Comparison of ENCODE assay signal across 1 cellular context in the genomic region with DNA sequence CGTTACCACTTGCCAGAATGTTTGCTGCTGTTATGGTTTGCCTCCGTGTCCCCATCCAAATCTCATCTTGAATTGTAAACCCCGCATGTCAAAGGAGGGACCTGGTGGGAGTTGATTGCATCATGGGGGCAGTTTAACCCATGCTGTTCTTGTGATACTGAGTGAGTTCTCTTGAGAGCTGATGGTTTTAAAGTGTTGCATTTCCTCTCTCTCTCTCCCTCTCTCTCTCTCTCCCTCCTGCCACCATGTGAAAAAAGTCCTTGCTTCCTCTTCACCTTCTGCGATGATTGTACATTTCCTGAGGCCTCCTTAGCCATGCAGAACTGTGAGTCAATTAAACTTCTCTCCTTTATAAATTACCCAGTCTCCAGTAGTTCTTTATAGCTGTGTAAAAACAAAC.
TF ChIP-seq lines count a peak whose summit lies in the region.

No MANE protein-coding gene starts in this region.

TF ChIP-seq in endothelial cell of umbilical vein, 7 proteins besides CTCF, POLR2A, EP300 and RAD21:
- peak; percentile 52 for TF ChIP-seq FOS (IDR thresholded peaks at IDR 0.05; ENCODE audit: borderline replicate concordance, insufficient read depth, low read length)
- TF ChIP-seq JUN (IDR thresholded peaks at IDR 0.05; ENCODE audit: borderline replicate concordance, insufficient read depth, insufficient read length, low read depth): no peak
